9 cellular contexts compared by ENCODE assay signal in the genomic region with DNA sequence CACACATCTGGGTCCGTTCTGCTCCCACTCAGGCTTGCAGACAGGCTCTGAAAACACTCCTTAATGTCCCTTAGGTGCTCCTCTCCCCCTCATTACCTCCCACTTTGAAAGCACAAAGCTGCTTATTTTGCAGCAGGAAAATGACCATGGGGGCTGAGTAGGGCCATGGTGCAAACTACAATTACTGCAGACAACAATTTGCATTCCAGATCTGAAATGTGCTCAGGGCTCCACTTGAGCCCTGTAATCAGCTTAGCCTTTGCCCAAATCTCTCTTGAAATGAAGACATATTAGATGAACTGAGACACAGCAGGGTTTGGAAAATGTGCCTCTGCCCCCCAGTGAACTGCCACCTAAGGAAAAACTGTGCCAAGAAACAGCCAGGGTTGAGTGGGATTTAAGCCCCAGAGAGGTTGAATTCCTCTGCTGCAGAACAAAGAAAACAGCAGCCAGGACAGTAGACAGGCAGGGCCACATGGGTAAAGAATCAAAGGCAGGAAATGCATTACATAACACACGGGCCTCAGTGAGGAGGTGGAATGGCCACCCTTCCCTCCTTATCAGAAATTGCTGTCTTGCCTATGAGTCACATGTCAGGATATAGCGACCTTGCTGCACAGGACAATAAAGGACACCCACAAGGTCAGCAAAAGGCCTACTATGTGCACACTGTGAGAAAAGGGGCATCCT.
DNase-seq lines count a peak whose midpoint lies in the region; ATAC-seq, FAIRE-seq and TF ChIP-seq lines count a peak whose summit lies in the region.
"Had no signal": no experiment of that assay in that cellular context is flagged by ENCODE, and none has a peak within 500 bp of the region (broad histone marks: within the 10 kb centered on the region; RNA-seq: fewer than 3 reads in every experiment).

No MANE protein-coding gene starts in this region.

- peaks cover 2% of the 10 kb centered on the region for H3K36me3 Mint-ChIP-seq in T-helper 17 cell (ENCODE audit: low read depth)
- peaks cover 5% of the 10 kb centered on the region for H3K36me3 Mint-ChIP-seq in activated T-cell treated with anti-CD3 and anti-CD28 coated beads, Interleukin-2, amount 50 U/mL, for 24 hours (ENCODE audit: low read depth)

- no peaks in the 10 kb centered on the region for H3K36me3 ChIP-seq in A673 (ENCODE audit: insufficient read depth, low read length, poor library complexity, severe bottlenecking)

- intact Hi-C loops in A673 (cut with micrococcal nuclease; ENCODE audit: unreplicated experiment): no loop called here

- no peak overlapping the region for H3K4me3 Mint-ChIP-seq in T-helper 17 cell
- H3K4me3 Mint-ChIP-seq in activated T-cell treated with anti-CD3 and anti-CD28 coated beads, Interleukin-2, amount 50 U/mL, for 24 hours: no peak overlapping the region

- H3K4me3 ChIP-seq in A673 (ENCODE audit: low read depth, low read length, poor library complexity, severe bottlenecking): no peak overlapping the region

- POLR2A ChIA-PET in A673 (lab: Charles Lee; ENCODE audit: low non-redundant PET): no interaction called here

- H3K27me3 ChIP-seq in A673 (replicated peaks; ENCODE audit: insufficient read depth, low read depth, low read length, poor library complexity): no peaks in the 10 kb centered on the region

- peak; percentile 26 for FAIRE-seq in HTR-8/SVneo (lab: Jason Lieb, UNC)

- H3K4me1 Mint-ChIP-seq in T-helper 17 cell: peaks cover 53% of the 10 kb centered on the region
- peaks cover 89% of the 10 kb centered on the region for H3K4me1 Mint-ChIP-seq in activated T-cell treated with anti-CD3 and anti-CD28 coated beads, Interleukin-2, amount 50 U/mL, for 24 hours (ENCODE audit: low read depth)

- peak; percentile 67 for ATAC-seq in T-helper 17 cell
- no peak for ATAC-seq in GM19035 (IDR thresholded peaks at IDR 0.05; ENCODE audit: unreplicated experiment)

- H3K27me3 Mint-ChIP-seq in T-helper 17 cell: no peaks in the 10 kb centered on the region
- no peaks in the 10 kb centered on the region for H3K27me3 Mint-ChIP-seq in activated T-cell treated with anti-CD3 and anti-CD28 coated beads, Interleukin-2, amount 50 U/mL, for 24 hours

- TF ChIP-seq CTCF in A673 (conservative IDR thresholded peaks at IDR 0.05; ENCODE audit: low read depth, low read length): no peak

- CTCF ChIA-PET in A673 (lab: Charles Lee): no interaction called here

- peaks cover 7% of the 10 kb centered on the region for H3K4me1 ChIP-seq in A673 (ENCODE audit: insufficient read depth, low read length, poor library complexity, severe bottlenecking)

- peak overlapping the region; percentile 70 for H3K27ac Mint-ChIP-seq in T-helper 17 cell
- no peak overlapping the region for H3K27ac Mint-ChIP-seq in activated T-cell treated with anti-CD3 and anti-CD28 coated beads, Interleukin-2, amount 50 U/mL, for 24 hours

- peaks cover 8% of the 10 kb centered on the region for H3K9me3 Mint-ChIP-seq in activated T-cell treated with anti-CD3 and anti-CD28 coated beads, Interleukin-2, amount 50 U/mL, for 24 hours

- H3K9me3 ChIP-seq in A673 (ENCODE audit: low read depth, low read length, poor library complexity, severe bottlenecking) (no peaks in the 10 kb centered on the region), T-helper 17 cell (ENCODE audit: control insufficient read depth, low read length, poor library complexity, severe bottlenecking) (peaks cover 3% of the 10 kb centered on the region)

- DNase-seq in A673 (ENCODE audit: low spot score) (peak; percentile 66), HTR-8/SVneo (ENCODE audit: insufficient read length, low spot score) (peak; percentile 20), T-helper 17 cell (no peak), iPS-NIHi7 (ENCODE audit: extremely low spot score) (peak; percentile 42), foreskin melanocyte (no peak)
- DNase-seq in activated T-cell treated with anti-CD3 and anti-CD28 coated beads, Interleukin-2, amount 50 U/mL, for 24 hours: no peak
- no peak for DNase-seq in activated T-cell treated with anti-CD3 and anti-CD28 coated beads, Interleukin-2, amount 50 U/mL, for 48 hours
- DNase-seq: MM.1S had no signal

- H3K27ac ChIP-seq in A673 (ENCODE audit: low read depth, low read length, poor library complexity, severe bottlenecking): no peak overlapping the region

- BruUV-seq in A673 (replicated peaks; lab: Mats Ljungman, UMichigan): no TSS peak

Comparison
In these comparisons a context has a peak if more than half of its experiments do, and no peak if none do; other contexts are left out.
1. DNase-seq: peak in A673 (single experiment), HTR-8/SVneo (single experiment) and iPS-NIHi7 (single experiment); none in T-helper 17 cell (0 of 3), activated T-cell treated with anti-CD3 and anti-CD28 coated beads, Interleukin-2, amount 50 U/mL, for 24 hours (single experiment), activated T-cell treated with anti-CD3 and anti-CD28 coated beads, Interleukin-2, amount 50 U/mL, for 48 hours (0 of 2) and foreskin melanocyte (single experiment).